ENCODE assay signal across 23 cellular contexts in genomic region chr11:116606060-116606459, GRCh38.
"Had no signal": no experiment of that assay in that cellular context is flagged by ENCODE, and none has a peak within 500 bp of the region (broad histone marks: within the 10 kb centered on the region; RNA-seq: fewer than 3 reads in every experiment).

No MANE protein-coding gene starts in this region.

- H3K9me3 ChIP-seq: ascending aorta, Peyer's patch, SJSA1 had no signal

- H3K4me3 Mint-ChIP-seq: activated CD4-positive, alpha-beta memory T cell treated with anti-CD3 and anti-CD28 coated beads, Interleukin-2, amount 10 ng/mL, durations not matched to agents 7 days and 5 days; activated naive CD4-positive, alpha-beta T cell treated with anti-CD3 and anti-CD28 coated beads, Interleukin-2, amount 10 ng/mL, durations not matched to agents 7 days and 5 days; activated naive CD8-positive, alpha-beta T cell treated with anti-CD3 and anti-CD28 coated beads, Interleukin-2, amount 10 ng/mL, durations not matched to agents 7 days and 5 days; central memory CD8-positive, alpha-beta T cell had no signal

- H3K4me1 ChIP-seq: Peyer's patch, SJSA1 had no signal

- H3K27me3 ChIP-seq: ascending aorta, cardiac muscle cell, Peyer's patch, SJSA1 had no signal

- H3K27ac Mint-ChIP-seq: activated CD4-positive, alpha-beta memory T cell treated with anti-CD3 and anti-CD28 coated beads, Interleukin-2, amount 10 ng/mL, durations not matched to agents 7 days and 5 days; activated naive CD4-positive, alpha-beta T cell treated with anti-CD3 and anti-CD28 coated beads, Interleukin-2, amount 10 ng/mL, durations not matched to agents 7 days and 5 days; activated naive CD8-positive, alpha-beta T cell treated with anti-CD3 and anti-CD28 coated beads, Interleukin-2, amount 10 ng/mL, durations not matched to agents 7 days and 5 days had no signal

- H3K36me3 ChIP-seq: ascending aorta, cardiac muscle cell, Peyer's patch, SJSA1 had no signal

- H3K4me3 ChIP-seq: ascending aorta, cardiac muscle cell, Peyer's patch, SJSA1 had no signal

- H3K36me3 Mint-ChIP-seq: activated naive CD4-positive, alpha-beta T cell treated with anti-CD3 and anti-CD28 coated beads, Interleukin-2, amount 10 ng/mL, durations not matched to agents 7 days and 5 days; activated naive CD8-positive, alpha-beta T cell treated with anti-CD3 and anti-CD28 coated beads, Interleukin-2, amount 10 ng/mL, durations not matched to agents 7 days and 5 days had no signal

- H3K4me1 Mint-ChIP-seq: activated CD4-positive, alpha-beta memory T cell treated with anti-CD3 and anti-CD28 coated beads, Interleukin-2, amount 10 ng/mL, durations not matched to agents 7 days and 5 days; activated naive CD4-positive, alpha-beta T cell treated with anti-CD3 and anti-CD28 coated beads, Interleukin-2, amount 10 ng/mL, durations not matched to agents 7 days and 5 days; activated naive CD8-positive, alpha-beta T cell treated with anti-CD3 and anti-CD28 coated beads, Interleukin-2, amount 10 ng/mL, durations not matched to agents 7 days and 5 days; central memory CD8-positive, alpha-beta T cell had no signal

- H3K9me3 Mint-ChIP-seq: activated CD4-positive, alpha-beta memory T cell treated with anti-CD3 and anti-CD28 coated beads, Interleukin-2, amount 10 ng/mL, durations not matched to agents 7 days and 5 days; activated naive CD4-positive, alpha-beta T cell treated with anti-CD3 and anti-CD28 coated beads, Interleukin-2, amount 10 ng/mL, durations not matched to agents 7 days and 5 days; activated naive CD8-positive, alpha-beta T cell treated with anti-CD3 and anti-CD28 coated beads, Interleukin-2, amount 10 ng/mL, durations not matched to agents 7 days and 5 days; central memory CD8-positive, alpha-beta T cell had no signal

- DNase-seq: activated CD4-positive, alpha-beta T cell treated with anti-CD3 and anti-CD28 coated beads for 1 hour; activated CD4-positive, CD25-positive, alpha-beta regulatory T cell; activated effector memory CD4-positive, alpha-beta T cell treated with Interleukin-2 at 50 U/mL for 16 hours; NCI-H1105; NCI-H1417 treated with DMSO at 0.1 percent for 48 hours; NCI-H1930; NCI-H2081 treated with DMSO at 0.1 percent for 48 hours; NCI-H345; NCI-H524 treated with DMSO at 0.1 percent for 48 hours; NCI-H748 treated with DMSO at 0.1 percent for 48 hours; Peyer's patch; SHP77 treated with DMSO at 0.1 percent for 48 hours; SW 1271; T-helper 9 cell had no signal

- H3K27me3 Mint-ChIP-seq: activated CD4-positive, alpha-beta memory T cell treated with anti-CD3 and anti-CD28 coated beads, Interleukin-2, amount 10 ng/mL, durations not matched to agents 7 days and 5 days; activated naive CD4-positive, alpha-beta T cell treated with anti-CD3 and anti-CD28 coated beads, Interleukin-2, amount 10 ng/mL, durations not matched to agents 7 days and 5 days had no signal

- H3K27ac ChIP-seq: ascending aorta, cardiac muscle cell, Peyer's patch, SJSA1, VCaP had no signal

- ATAC-seq: PC-3 had no signal
